ENCODE assay signal across 16 cellular contexts in genomic region chrX:16267431-16267830, GRCh38.
DNase-seq lines count a peak whose midpoint lies in the region; ATAC-seq lines count a peak whose summit lies in the region.
"Had no signal": no experiment of that assay in that cellular context is flagged by ENCODE, and none has a peak within 500 bp of the region (broad histone marks: within the 10 kb centered on the region; RNA-seq: fewer than 3 reads in every experiment).

No MANE protein-coding gene starts in this region.

- no peak for ATAC-seq in HG02852 (IDR thresholded peaks at IDR 0.05; ENCODE audit: unreplicated experiment)

- DNase-seq in COLO829 (ENCODE audit: low spot score): peak; percentile 54
- DNase-seq in EH (ENCODE audit: low read depth): peak; percentile 2
- DNase-seq in SK-MEL-5 (ENCODE audit: low read depth, low spot score): peak; percentile 56
- peak; percentile 71 for DNase-seq in foreskin melanocyte
- DNase-seq in SIG-M5 treated with dmso at 0.1 percent for 504 hours (lab: John Stamatoyannopoulos, UW; ENCODE audit: unreplicated experiment): no peak
- no peak for DNase-seq in T-helper 9 cell
- DNase-seq in effector memory CD4-positive, alpha-beta T cell: no peak
- DNase-seq: C1 segment of cervical spinal cord; Caco-2; CD4-positive, alpha-beta memory T cell; DMS 273 treated with DMSO at 0.1 percent for 48 hours; DMS79 treated with DMSO at 0.1 percent for 48 hours; GM23248; H7; HCEC 1CT had no signal

- in situ Hi-C loops in SK-MEL-5 (cut with HindIII; ENCODE audit: low pct_unique_long_range_greater_than_20kb, low sequenced_read_pairs): no loop called here

- H3K36me3 ChIP-seq in effector memory CD4-positive, alpha-beta T cell (ENCODE audit: control insufficient read depth, insufficient read depth, low read length): no peaks in the 10 kb centered on the region

- H3K4me1 ChIP-seq in effector memory CD4-positive, alpha-beta T cell (ENCODE audit: control insufficient read depth, insufficient read depth, low read length, poor library complexity, severe bottlenecking): no peaks in the 10 kb centered on the region
- H3K4me1 ChIP-seq: Caco-2 had no signal

- no peak overlapping the region for H3K4me3 ChIP-seq in effector memory CD4-positive, alpha-beta T cell (ENCODE audit: insufficient read depth, low read depth, low read length, poor library complexity, severe bottlenecking)
- H3K4me3 ChIP-seq: GM23248 had no signal

- H3K9me3 ChIP-seq in effector memory CD4-positive, alpha-beta T cell (ENCODE audit: control insufficient read depth, low read length): no peaks in the 10 kb centered on the region
- H3K9me3 ChIP-seq: Caco-2 had no signal

- no peaks in the 10 kb centered on the region for H3K27me3 ChIP-seq in effector memory CD4-positive, alpha-beta T cell (replicated peaks; ENCODE audit: control insufficient read depth, insufficient read depth, low read length, poor library complexity, severe bottlenecking)

- H3K27ac ChIP-seq in effector memory CD4-positive, alpha-beta T cell (ENCODE audit: insufficient read depth, low read length, poor library complexity, severe bottlenecking): no peak overlapping the region
- H3K27ac ChIP-seq: GM23248 had no signal

Comparison
In these comparisons a context has a peak if more than half of its experiments do, and no peak if none do; other contexts are left out.
1. DNase-seq: peak in COLO829 (single experiment), EH (single experiment), SK-MEL-5 (single experiment) and foreskin melanocyte (single experiment); none in SIG-M5 treated with dmso at 0.1 percent for 504 hours (single experiment), T-helper 9 cell (single experiment) and effector memory CD4-positive, alpha-beta T cell (0 of 3).